ENCODE assay signal across 21 cellular contexts in the genomic region with DNA sequence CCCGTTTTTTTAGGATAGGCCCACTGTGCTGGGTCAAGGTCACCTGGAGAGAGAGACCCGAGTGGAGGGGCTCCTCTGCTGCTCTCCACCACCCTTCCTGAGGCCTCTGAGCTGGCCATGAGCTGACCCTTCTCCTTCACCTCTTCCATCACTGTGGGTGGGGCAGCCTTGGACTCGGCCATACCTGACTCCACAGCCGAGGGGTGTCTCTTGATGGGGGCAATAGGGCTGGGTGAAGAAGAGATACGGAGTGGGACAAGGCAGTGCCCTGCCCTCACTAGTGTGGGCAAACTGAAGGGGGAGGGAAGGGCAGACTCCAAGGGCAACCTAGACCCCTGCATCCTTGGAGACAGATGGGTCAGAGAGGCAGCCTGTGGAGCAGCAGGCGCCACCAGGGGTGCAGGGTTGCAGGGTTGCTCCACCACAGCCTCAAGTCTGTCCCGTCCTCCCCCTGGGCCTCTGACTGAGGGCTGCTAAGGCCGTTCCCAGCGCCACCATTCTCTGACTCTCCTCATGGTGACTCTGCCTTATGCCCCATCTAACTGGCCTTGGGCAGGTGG. TPM values are rescaled to one million over a fixed set of nuclear protein-coding genes. Genes with fewer than 3 reads are reported as not detected.
A peak's percentile ranks its signal among the peaks of the same experiment; 100 is the strongest.
DNase-seq lines count a peak whose midpoint lies in the region; ATAC-seq and TF ChIP-seq lines count a peak whose summit lies in the region.
"Had no signal": no experiment of that assay in that cellular context is flagged by ENCODE, and none has a peak within 500 bp of the region (broad histone marks: within the 10 kb centered on the region; RNA-seq: fewer than 3 reads in every experiment).

No MANE protein-coding gene starts in this region.

- H3K4me2 ChIP-seq in osteoblast (ENCODE audit: insufficient read depth, low read length): no peak overlapping the region
- H3K4me2 ChIP-seq: A549, GM23338 had no signal

- H3K27me3 ChIP-seq in right atrium auricular region (no peaks in the 10 kb centered on the region), osteoblast (ENCODE audit: insufficient read depth, low read length) (peaks cover 16% of the 10 kb centered on the region), upper lobe of right lung (peaks cover 9% of the 10 kb centered on the region)
- H3K27me3 ChIP-seq: BE2C had no signal

- H3K4me1 ChIP-seq in right atrium auricular region (no peaks in the 10 kb centered on the region), osteoblast (ENCODE audit: insufficient read depth, low read length) (peaks cover 5% of the 10 kb centered on the region), upper lobe of right lung (no peaks in the 10 kb centered on the region)
- H3K4me1 ChIP-seq: A549 had no signal

- no peaks in the 10 kb centered on the region for H4K20me1 ChIP-seq in osteoblast (ENCODE audit: insufficient read depth, low read length)

- H3K27ac ChIP-seq in right atrium auricular region: no peak overlapping the region
- H3K27ac ChIP-seq in osteoblast (ENCODE audit: low read depth, low read length): no peak overlapping the region
- H3K27ac ChIP-seq in upper lobe of right lung: no peak overlapping the region
- H3K27ac ChIP-seq: A549; BLaER1 treated with 17β-estradiol and CSF1 and Interleukin-3, amounts not matched to agents 10 nM and 100 nM had no signal

- H3K4me3 ChIP-seq in right atrium auricular region (no peak overlapping the region), osteoblast (ENCODE audit: insufficient read depth, low read length) (no peak overlapping the region), upper lobe of right lung (no peak overlapping the region)
- H3K4me3 ChIP-seq: A549; BLaER1 treated with 17β-estradiol and CSF1 and Interleukin-3, amounts not matched to agents 10 nM and 100 nM; GM23338 had no signal

- TF ChIP-seq CTCF in right atrium auricular region (IDR thresholded peaks at IDR 0.05) (no peak), osteoblast (IDR thresholded peaks at IDR 0.05; ENCODE audit: extremely low read depth, low read depth, low read length) (no peak), upper lobe of right lung (IDR thresholded peaks at IDR 0.05) (no peak)

- ATAC-seq in upper lobe of right lung: no peak
- no peak for ATAC-seq in GM21619 (IDR thresholded peaks at IDR 0.05; ENCODE audit: unreplicated experiment)
- no peak for ATAC-seq in HG03442 (IDR thresholded peaks at IDR 0.05; ENCODE audit: unreplicated experiment)
- ATAC-seq: A549, GM23338, HCT116 had no signal

- no peaks in the 10 kb centered on the region for H3K79me2 ChIP-seq in osteoblast (ENCODE audit: insufficient read depth, low read length)

- H2AFZ ChIP-seq in osteoblast (ENCODE audit: low read length): no peak overlapping the region
- H2AFZ ChIP-seq: GM23338 had no signal

- peak; percentile 36 for DNase-seq in cardiac septum (ENCODE audit: low spot score)
- no peak for DNase-seq in right atrium auricular region (ENCODE audit: low spot score)
- peak; percentile 50 for DNase-seq in osteoblast (ENCODE audit: insufficient read length, low spot score, missing footprints)
- peak; percentile 36 for DNase-seq in upper lobe of right lung
- DNase-seq: 8988T; ACHN; AML-193; BE2C; Calu3; CD4-positive, alpha-beta T cell; COR-L47; DMS53; DMS79 treated with DMSO at 0.1 percent for 48 hours; GF-D8; H9 had no signal

- intact Hi-C loops in cardiac septum (cut with DNase I): no loop called here
- intact Hi-C loops in upper lobe of right lung (cut with DNase I): no loop called here

- no peaks in the 10 kb centered on the region for H3K9me3 ChIP-seq in right atrium auricular region
- no peaks in the 10 kb centered on the region for H3K9me3 ChIP-seq in osteoblast (ENCODE audit: low read depth, low read length)
- H3K9me3 ChIP-seq in upper lobe of right lung: no peaks in the 10 kb centered on the region
- H3K9me3 ChIP-seq: A549; BE2C; BLaER1 treated with 17β-estradiol and CSF1 and Interleukin-3, amounts not matched to agents 10 nM and 100 nM had no signal

- H3K36me3 ChIP-seq in right atrium auricular region (no peaks in the 10 kb centered on the region), osteoblast (ENCODE audit: insufficient read depth, low read length) (no peaks in the 10 kb centered on the region), upper lobe of right lung (no peaks in the 10 kb centered on the region)
- H3K36me3 ChIP-seq: BE2C; BLaER1 treated with 17β-estradiol and CSF1 and Interleukin-3, amounts not matched to agents 10 nM and 100 nM had no signal

RNA-seq across cellular contexts. Expression of a gene that starts 20.1 kb away (rescaled TPM):
- total RNA-seq in cardiac septum (10.4 TPM), right atrium auricular region (1 to 10 TPM; 4.0 to 4.4 TPM), osteoblast (4.1 and 5.8 TPM in 2 replicates), upper lobe of right lung (10.4 TPM)
